ENCODE assay signal across 31 cellular contexts in the genomic region with DNA sequence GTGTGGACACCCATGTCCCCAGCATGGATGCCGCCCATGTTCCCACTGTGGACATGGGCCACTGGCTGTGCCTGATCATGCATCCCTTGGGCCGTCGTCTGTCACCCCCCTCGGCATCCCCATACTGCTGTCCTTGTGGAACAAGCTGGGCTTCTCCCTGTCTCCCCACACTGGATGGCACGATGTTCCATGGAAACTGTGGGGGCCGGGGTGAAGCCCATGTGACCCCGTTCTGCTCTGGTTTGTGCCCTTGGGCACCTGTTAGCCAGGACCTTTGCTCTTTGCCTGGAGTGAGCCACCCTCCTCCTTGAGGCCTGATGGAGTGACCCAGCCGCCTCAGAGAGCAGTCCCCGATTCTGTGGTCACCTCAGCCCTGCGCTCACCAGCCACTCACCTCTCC. TPM values are rescaled to one million over a fixed set of nuclear protein-coding genes. Genes with fewer than 3 reads are reported as not detected.
"Had no signal": no experiment of that assay in that cellular context is flagged by ENCODE, and none has a peak within 500 bp of the region (broad histone marks: within the 10 kb centered on the region; RNA-seq: fewer than 3 reads in every experiment).

No MANE protein-coding gene starts in this region.

- H3K36me3 ChIP-seq: esophagus squamous epithelium, neutrophil, pancreas, stomach, thyroid gland, vagina had no signal

- H3K9me3 ChIP-seq: esophagus squamous epithelium, neutrophil, pancreas, stomach, thyroid gland, vagina had no signal

- H3K4me3 ChIP-seq: coronary artery, esophagus squamous epithelium, lung, pancreas, smooth muscle cell, stomach, thyroid gland, vagina had no signal

- H3K4me3 Mint-ChIP-seq: central memory CD8-positive, alpha-beta T cell; naive thymus-derived CD4-positive, alpha-beta T cell; nephron progenitor cell had no signal

- H3K36me3 Mint-ChIP-seq: naive thymus-derived CD4-positive, alpha-beta T cell had no signal

- FAIRE-seq: islet of Langerhans, pancreas had no signal

- DNase-seq: dermis blood vessel endothelial cell; effector memory CD4-positive, alpha-beta T cell; erythroblast; esophagus squamous epithelium; foreskin melanocyte; glutamatergic neuron; mesendoderm; midbrain; naive thymus-derived CD4-positive, alpha-beta T cell; nephron progenitor cell; retina; stimulated activated CD4-positive, alpha-beta T cell treated with anti-CD3 and anti-CD28 coated beads, Interleukin-12 subunit alpha, Interleukin-12 subunit beta, amount 100 ng/mL, for 4 hours; stimulated activated CD4-positive, alpha-beta T cell treated with anti-CD3 and anti-CD28 coated beads, Interleukin-1b, Interleukin-23, amount 100 ng/mL, for 48 hours; stimulated activated CD4-positive, alpha-beta T cell treated with anti-CD3 and anti-CD28 coated beads, Interleukin-4, amount 100 ng/mL, for 1 hour; stimulated activated CD8-positive, alpha-beta memory T cell treated with anti-CD3 and anti-CD28 coated beads, Interleukin-4, amount 100 ng/mL, for 48 hours; stimulated activated naive CD4-positive, alpha-beta T cell treated with Interleukin-2 at 50 U/mL for 16 hours; stomach; thyroid gland; trophoblast cell had no signal

- H3K4me1 Mint-ChIP-seq: central memory CD8-positive, alpha-beta T cell; naive thymus-derived CD4-positive, alpha-beta T cell had no signal

- H3K4me1 ChIP-seq: pancreas, thyroid gland, vagina had no signal

- H3K27me3 ChIP-seq: neutrophil, pancreas, stomach, thyroid gland, vagina had no signal

- H3K27ac Mint-ChIP-seq: naive thymus-derived CD4-positive, alpha-beta T cell; nephron progenitor cell had no signal

- H3K27ac ChIP-seq: coronary artery, esophagus squamous epithelium, neutrophil, pancreas, thyroid gland, vagina had no signal

- H3K9me3 Mint-ChIP-seq: central memory CD8-positive, alpha-beta T cell; nephron progenitor cell had no signal

- ATAC-seq: naive thymus-derived CD4-positive, alpha-beta T cell; pancreas; sciatic nerve had no signal

- H3K4me2 ChIP-seq: smooth muscle cell had no signal

RNA-seq across cellular contexts. Expression of a gene that starts 7.6 kb away (rescaled TPM):
- total RNA-seq: dermis blood vessel endothelial cell; mucosa of gallbladder; naive thymus-derived CD4-positive, alpha-beta T cell; pancreas; pulmonary artery endothelial cell; smooth muscle cell; temporal lobe; vagina had no signal
- polyA plus RNA-seq: naive thymus-derived CD4-positive, alpha-beta T cell; smooth muscle cell had no signal
